8 cellular contexts compared by ENCODE assay signal in genomic region chr4:48698029-48698901, GRCh38.
A peak's percentile ranks its signal among the peaks of the same experiment; 100 is the strongest.
DNase-seq lines count a peak whose midpoint lies in the region; ATAC-seq and TF ChIP-seq lines count a peak whose summit lies in the region.

No MANE protein-coding gene starts in this region.

- POLR2A ChIA-PET in AG04450 (lab: Yijun Ruan, JAX) = interaction anchor here (0.7 to 2.1 kb wide), 4 partner anchors 77 to 197 kb away, joined by 3 to 6 read pairs (median 4); partner anchors contain the start of gene FRYL
- POLR2A ChIA-PET in IMR-90 (lab: Charles Lee; ENCODE audit: unreplicated experiment) = no interaction called here

- TF ChIP-seq RAD21 in IMR-90 (IDR thresholded peaks at IDR 0.05; ENCODE audit: low read length) = no peak

- CTCF ChIA-PET in AG04450 (lab: Charles Lee) (interaction anchor here (0.5 to 1.5 kb wide), 3 partner anchors 10 to 122 kb away, joined by 3 to 6 read pairs (median 3); no protein-coding TSS in a partner anchor), IMR-90 (lab: Yijun Ruan, JAX) (no interaction called here)

- peaks cover 10% of the 10 kb centered on the region; the same call in 1 of the 2 replicates for H3K4me1 ChIP-seq in IMR-90 (ENCODE audit: control insufficient read depth, insufficient read depth, low read length)
- H3K4me1 ChIP-seq in lung (ENCODE audit: control insufficient read depth in 2 of 2, insufficient read depth in 2 of 2, low read length in 2 of 2) = peaks cover 4 to 21% of the 10 kb centered on the region in 2 donors

- H3K14ac ChIP-seq in IMR-90 (replicated peaks; ENCODE audit: low read depth, low read length) = peak overlapping the region; percentile 86

- DNase-seq in AG04450 (ENCODE audit: low read depth, low spot score) (peak; percentile 52), IMR-90 (peak; percentile 85), caudate nucleus (lab: John Stamatoyannopoulos, UW) (peak in 3 of 61 donors; percentile 10 to 34 (median 14)), lung (ENCODE audit: low spot score) (peak; percentile 69), NCI-H1417 treated with DMSO at 0.1 percent for 48 hours (lab: John Stamatoyannopoulos, UW) (no peak), GM13977 (ENCODE audit: low spot score) (no peak), GM10266 (ENCODE audit: extremely low spot score) (no peak)

- peak overlapping the region; percentile 79 for H2BK5ac ChIP-seq in IMR-90 (ENCODE audit: low read depth, low read length, poor library complexity, severe bottlenecking)

- H3K27ac ChIP-seq in AG04450 (ENCODE audit: low read depth, low read length) = peak overlapping the region; percentile 52
- H3K27ac ChIP-seq in IMR-90 (ENCODE audit: insufficient read depth, low read length) = peak overlapping the region; percentile 5; the same call in 1 of the 2 replicates
- peak overlapping the region; percentile 18 for H3K27ac ChIP-seq in caudate nucleus (ENCODE audit: low read depth, low read length)
- no peak overlapping the region for H3K27ac ChIP-seq in lung (ENCODE audit: low read depth in 1 of 2, low read length in 1 of 2)

- H4K20me1 ChIP-seq in IMR-90 (ENCODE audit: insufficient read depth, low read length) = peaks cover 10% of the 10 kb centered on the region; the same call in 1 of the 2 replicates

- H3K36me3 ChIP-seq in IMR-90 (ENCODE audit: control insufficient read depth, insufficient read depth, low read length) (no peaks in the 10 kb centered on the region), lung (ENCODE audit: control insufficient read depth in 2 of 2, insufficient read depth in 2 of 2, low read length in 2 of 2) (no peaks in the 10 kb centered on the region)

- H2BK15ac ChIP-seq in IMR-90 (ENCODE audit: low read depth, low read length) = peak overlapping the region; percentile 82

- H4K5ac ChIP-seq in IMR-90 (ENCODE audit: low read depth, low read length) = peak overlapping the region; percentile 28; the same call in 1 of the 2 replicates

- no TSS peak for BruUV-seq in IMR-90 (replicated peaks; lab: Mats Ljungman, UMichigan)

- H3K4ac ChIP-seq in IMR-90 (ENCODE audit: low read depth, low read length) = peak overlapping the region; percentile 87

- H3K18ac ChIP-seq in IMR-90 (ENCODE audit: low read depth, low read length) = peak overlapping the region; percentile 73; the same call in 1 of the 2 replicates

- H3K27me3 ChIP-seq in AG04450 (ENCODE audit: control insufficient read depth, insufficient read depth, low read length) (no peaks in the 10 kb centered on the region), IMR-90 (ENCODE audit: control insufficient read depth, insufficient read depth, low read length) (no peaks in the 10 kb centered on the region), lung (ENCODE audit: control insufficient read depth, insufficient read depth) (no peaks in the 10 kb centered on the region)

- ATAC-seq in IMR-90 (ENCODE audit: low read depth) = peak; percentile 82
- ATAC-seq in lung (ENCODE audit: insufficient read depth, low FRiP score) = peak; percentile 83
- ATAC-seq in GM18511 (IDR thresholded peaks at IDR 0.05; ENCODE audit: unreplicated experiment) = no peak

- peak overlapping the region; percentile 79 for H4K91ac ChIP-seq in IMR-90 (ENCODE audit: insufficient read depth, low read depth, low read length)

- H3K56ac ChIP-seq in IMR-90 (ENCODE audit: extremely low read depth, insufficient read depth, low read length) = peak overlapping the region; percentile 54

- no peaks in the 10 kb centered on the region for H3K9me3 ChIP-seq in AG04450 (ENCODE audit: control insufficient read depth, insufficient read depth, low read length)
- H3K9me3 ChIP-seq in IMR-90 (ENCODE audit: control insufficient read depth, insufficient read depth, low read length) = no peaks in the 10 kb centered on the region
- no peaks in the 10 kb centered on the region for H3K9me3 ChIP-seq in lung (ENCODE audit: control insufficient read depth in 2 of 2, insufficient read depth in 1 of 2, low read length in 1 of 2)

- H3K4me2 ChIP-seq in IMR-90 (ENCODE audit: low read depth, low read length) = peak overlapping the region; percentile 75; the same call in 1 of the 2 replicates

- peak overlapping the region; percentile 87 for H2BK20ac ChIP-seq in IMR-90 (ENCODE audit: low read depth, low read length)

- peak overlapping the region; percentile 69 for H3K23ac ChIP-seq in IMR-90 (ENCODE audit: low read depth, low read length)

- peaks cover 10% of the 10 kb centered on the region for H3K9me1 ChIP-seq in IMR-90 (ENCODE audit: insufficient read depth, low read length)

- intact Hi-C loops in IMR-90 (cut with micrococcal nuclease) = no loop called here

- peak overlapping the region; percentile 90 for H2AK5ac ChIP-seq in IMR-90 (ENCODE audit: low read depth, low read length)

- in situ Hi-C loops in IMR-90 (cut with MboI; ENCODE audit: low sequenced_read_pairs) = no loop called here
- in situ Hi-C loops in GM13977 (cut with MboI; ENCODE audit: low pct_unique_long_range_greater_than_20kb, low sequenced_read_pairs, unreplicated experiment) = no loop called here

- peak overlapping the region in 1 of 2 experiments; percentile 32; a peak in 2 of 4 replicates for H4K8ac ChIP-seq in IMR-90 (ENCODE audit: low read depth in 2 of 2, low read length in 2 of 2)

- TF ChIP-seq POLR2A in IMR-90 (IDR thresholded peaks at IDR 0.05; ENCODE audit: low read depth, low read length) = no peak

- H3K9ac ChIP-seq in IMR-90 (ENCODE audit: low read depth, low read length) = no peak overlapping the region

- peaks cover 8 to 55% of the 10 kb centered on the region in 2 experiments for H3K79me1 ChIP-seq in IMR-90 (ENCODE audit: low read depth in 1 of 2, low read length in 2 of 2)

- WGBS in IMR-90 (ENCODE audit: extremely low coverage in 2 of 2, insufficient read length in 1 of 2), 2 experiments = no CpG with 5 or more reads among the region's 4 CpGs
- 46 to 48% methylated on average over 4 of the region's 4 CpGs for WGBS in lung, 2 donors

- TF ChIP-seq CTCF in AG04450 (IDR thresholded peaks at IDR 0.05; ENCODE audit: low read depth, low read length) (no peak), IMR-90 (conservative IDR thresholded peaks at IDR 0.05; ENCODE audit: low read depth, low read length) (no peak), lung (IDR thresholded peaks at IDR 0.05; ENCODE audit: control extremely low read depth, extremely low read depth) (no peak), GM13977 (IDR thresholded peaks at IDR 0.05; ENCODE audit: extremely low read depth, insufficient read depth, missing control alignments) (no peak), GM10266 (IDR thresholded peaks at IDR 0.05; ENCODE audit: control insufficient read depth, insufficient read depth, low read depth, missing control alignments) (no peak)

- no peak overlapping the region for H2AFZ ChIP-seq in IMR-90 (replicated peaks; ENCODE audit: low read length, poor library complexity)

- H3K4me3 ChIP-seq in AG04450 (ENCODE audit: low read depth, low read length) = no peak overlapping the region
- H3K4me3 ChIP-seq in IMR-90 (ENCODE audit: insufficient read depth, low read depth, low read length) = no peak overlapping the region
- no peak overlapping the region for H3K4me3 ChIP-seq in lung

- peak overlapping the region; percentile 83 for H2BK120ac ChIP-seq in IMR-90 (ENCODE audit: low read depth, low read length)

- peak overlapping the region; percentile 2 for H2AK9ac ChIP-seq in IMR-90 (replicated peaks; ENCODE audit: low read depth, low read length, poor library complexity)

- dilution Hi-C loops in IMR-90 (cut with HindIII; ENCODE audit: low sequenced_read_pairs, unreplicated experiment) = no loop called here

TF ChIP-seq in IMR-90, 13 proteins besides CTCF, POLR2A, EP300 and RAD21:
- TF ChIP-seq FOS (IDR thresholded peaks at IDR 0.05; ENCODE audit: low read depth, low read length) = no peak
- TF ChIP-seq RCOR1 (IDR thresholded peaks at IDR 0.05; ENCODE audit: insufficient replicate concordance, low read length) = no peak
- no peak for TF ChIP-seq RFX5 (IDR thresholded peaks at IDR 0.05; ENCODE audit: low read depth, low read length)
- peak; percentile 49; the same call in 1 of the 2 replicates for TF ChIP-seq MAFK (IDR thresholded peaks at IDR 0.05; ENCODE audit: low read depth, low read length)
- TF ChIP-seq NFE2L2 (IDR thresholded peaks at IDR 0.05; ENCODE audit: low read depth, low read length) = no peak
- TF ChIP-seq SMC3 (IDR thresholded peaks at IDR 0.05; ENCODE audit: low read depth, low read length) = peak; percentile 16; the same call in 1 of the 2 replicates
- TF ChIP-seq CEBPB (IDR thresholded peaks at IDR 0.05; ENCODE audit: low read depth, low read length) = peak; percentile 95
- no peak for TF ChIP-seq CHD1 (IDR thresholded peaks at IDR 0.05; ENCODE audit: low read depth, low read length)
- 0 out of 2 replicates have a peak, but pooled peaks have one; percentile 8 for TF ChIP-seq BHLHE40 (IDR thresholded peaks at IDR 0.05; ENCODE audit: low read depth, low read length)
TF ChIP-seq in IMR-90: peak in this region for 4.

Comparison
In these comparisons a context has a peak if more than half of its experiments do, and no peak if none do; other contexts are left out.
1. DNase-seq: peak in AG04450 (single experiment), IMR-90 (single experiment) and lung (single experiment); none in NCI-H1417 treated with DMSO at 0.1 percent for 48 hours (single experiment), GM13977 (single experiment) and GM10266 (single experiment).
2. H3K27ac ChIP-seq: peak in AG04450 (single experiment), IMR-90 (single experiment) and caudate nucleus (single experiment); none in lung (0 of 2).